In genomic region chr14:104695660-104696000, GRCh38 we compare ENCODE assay signal across 8 cellular contexts. TPM values are rescaled to one million over a fixed set of nuclear protein-coding genes. Genes with fewer than 3 reads are reported as not detected.
DNase-seq lines count a peak whose midpoint lies in the region; ATAC-seq, FAIRE-seq and TF ChIP-seq lines count a peak whose summit lies in the region.

No MANE protein-coding gene starts in this region.

- H3K27ac ChIP-seq in A549: peak overlapping the region; percentile 31 to 98; a peak in 3 of 6 replicates
- peak overlapping the region; percentile 55 to 60 for H3K27ac ChIP-seq in ascending aorta
- peak overlapping the region; percentile 70 for H3K27ac ChIP-seq in naive thymus-derived CD4-positive, alpha-beta T cell (ENCODE audit: low read depth, low read length)

- 77% methylated on average over 6 of the region's 6 CpGs for WGBS in A549 (ENCODE audit: missing lambda C conversion rate)

- no peak for TF ChIP-seq EP300 in A549 (IDR thresholded peaks at IDR 0.05)

- peaks cover 0 to 10% of the 10 kb centered on the region in 2 donors for H3K36me3 ChIP-seq in ascending aorta
- no peaks in the 10 kb centered on the region for H3K36me3 ChIP-seq in naive thymus-derived CD4-positive, alpha-beta T cell (ENCODE audit: control insufficient read depth in 2 of 3, insufficient read depth in 3 of 3, low read length in 3 of 3)

- no peak for DNase-seq in A549 (ENCODE audit: low read depth in 1 of 2, low spot score in 1 of 2)
- DNase-seq in Calu3: no peak
- DNase-seq in ascending aorta (ENCODE audit: low spot score in 2 of 2): no peak
- DNase-seq in naive thymus-derived CD4-positive, alpha-beta T cell: no peak
- DNase-seq in cortex of kidney (lab: John Stamatoyannopoulos, UW): no peak
- DNase-seq in inferior parietal cortex (ENCODE audit: extremely low spot score): no peak
- no peak for DNase-seq in MV-4-11 (lab: John Stamatoyannopoulos, UW)
- DNase-seq in NCI-H526 treated with DMSO at 0.1 percent for 48 hours (lab: John Stamatoyannopoulos, UW): no peak

- TF ChIP-seq RAD21 in A549 (conservative IDR thresholded peaks at IDR 0.05 in 1 of 2, IDR thresholded peaks at IDR 0.05 in 1 of 2): no peak

- CTCF ChIA-PET in A549 (lab: Yijun Ruan, JAX): interaction anchor here (3.5 to 13.1 kb wide), 3 partner anchors 10 to 30 kb away, joined by 15 to 143 read pairs (median 18); no protein-coding TSS in a partner anchor
- CTCF ChIA-PET in Calu3 (lab: Charles Lee): no interaction called here
- CTCF ChIA-PET in naive thymus-derived CD4-positive, alpha-beta T cell (lab: Charles Lee): interaction anchor here (0.6 to 2.3 kb wide), 3 partner anchors 14 to 55 kb away, joined by 3 to 8 read pairs (median 3); no protein-coding TSS in a partner anchor

- no peak for TF ChIP-seq POLR2A in A549 (IDR thresholded peaks at IDR 0.05; ENCODE audit: low read length)

- no peaks in the 10 kb centered on the region for H3K9me3 ChIP-seq in A549
- H3K9me3 ChIP-seq in ascending aorta: no peaks in the 10 kb centered on the region
- no peaks in the 10 kb centered on the region for H3K9me3 ChIP-seq in naive thymus-derived CD4-positive, alpha-beta T cell (ENCODE audit: control insufficient read depth in 2 of 3, low read length in 3 of 3)

- POLR2A ChIA-PET in A549 (lab: Yijun Ruan, JAX): no interaction called here
- POLR2A ChIA-PET in naive thymus-derived CD4-positive, alpha-beta T cell (lab: Charles Lee): interaction anchor here (0.9 to 2.6 kb wide), 6 partner anchors 11 to 92 kb away, joined by 3 to 15 read pairs (median 4); partner anchors contain the start of gene SIVA1

- TF ChIP-seq CTCF in A549 (IDR thresholded peaks at IDR 0.05) (no peak), Calu3 (IDR thresholded peaks at IDR 0.05; ENCODE audit: unreplicated experiment) (no peak), ascending aorta (IDR thresholded peaks at IDR 0.05) (no peak)

- no peaks in the 10 kb centered on the region for H3K27me3 Mint-ChIP-seq in Calu3 (ENCODE audit: unreplicated experiment)
- H3K27me3 Mint-ChIP-seq in naive thymus-derived CD4-positive, alpha-beta T cell: no peaks in the 10 kb centered on the region

- no peak for FAIRE-seq in A549 (lab: Jason Lieb, UNC)

- no peak overlapping the region for H3K4me3 ChIP-seq in A549
- no peak overlapping the region for H3K4me3 ChIP-seq in ascending aorta
- no peak overlapping the region for H3K4me3 ChIP-seq in naive thymus-derived CD4-positive, alpha-beta T cell (ENCODE audit: low read length)

- no TSS peak for BruUV-seq in Calu3 (replicated peaks; lab: Mats Ljungman, UMichigan)

- peak overlapping the region; percentile 5 for H3K27ac Mint-ChIP-seq in Calu3 (ENCODE audit: unreplicated experiment)
- H3K27ac Mint-ChIP-seq in naive thymus-derived CD4-positive, alpha-beta T cell: peak overlapping the region; percentile 89 to 97 (median 93)

- H3K36me3 Mint-ChIP-seq in Calu3 (ENCODE audit: insufficient read depth, unreplicated experiment): peaks cover 70% of the 10 kb centered on the region
- peaks cover 0 to 7% (median 0%) of the 10 kb centered on the region in 5 donors for H3K36me3 Mint-ChIP-seq in naive thymus-derived CD4-positive, alpha-beta T cell

- no peak overlapping the region for H3K4me3 Mint-ChIP-seq in Calu3 (ENCODE audit: low read depth, unreplicated experiment)
- peak overlapping the region; percentile 61 to 80 (median 76) for H3K4me3 Mint-ChIP-seq in naive thymus-derived CD4-positive, alpha-beta T cell

- H3K4me2 ChIP-seq in A549: peak overlapping the region; percentile 76; the same call in 2 of the 3 replicates

- H3K27me3 ChIP-seq in ascending aorta: no peaks in the 10 kb centered on the region
- H3K27me3 ChIP-seq in naive thymus-derived CD4-positive, alpha-beta T cell (ENCODE audit: control insufficient read depth in 2 of 2, insufficient read depth in 2 of 2, low read length in 2 of 2): no peaks in the 10 kb centered on the region

- no peak for ATAC-seq in A549
- no peak for ATAC-seq in naive thymus-derived CD4-positive, alpha-beta T cell

- intact Hi-C loops in Calu3 (cut with micrococcal nuclease; ENCODE audit: unreplicated experiment) (no loop called here), ascending aorta (cut with DNase I) (no loop called here)
- intact Hi-C loops in naive thymus-derived CD4-positive, alpha-beta T cell (cut with micrococcal nuclease): loop anchor here (1.0 to 2.0 kb wide), 3 partner anchors 13 to 57 kb away; no protein-coding TSS in a partner anchor

- peaks cover 16% of the 10 kb centered on the region for H3K4me1 Mint-ChIP-seq in Calu3 (ENCODE audit: low read depth, unreplicated experiment)
- peaks cover 8 to 48% (median 32%) of the 10 kb centered on the region in 7 donors for H3K4me1 Mint-ChIP-seq in naive thymus-derived CD4-positive, alpha-beta T cell

- H3K9me3 Mint-ChIP-seq in Calu3 (ENCODE audit: low read depth, unreplicated experiment): no peaks in the 10 kb centered on the region
- H3K9me3 Mint-ChIP-seq in naive thymus-derived CD4-positive, alpha-beta T cell: no peaks in the 10 kb centered on the region

- H3K4me1 ChIP-seq in A549 (peaks cover 94% of the 10 kb centered on the region), ascending aorta (peaks cover 28 to 74% of the 10 kb centered on the region in 2 donors)
- peaks cover 17 to 45% of the 10 kb centered on the region in 2 donors for H3K4me1 ChIP-seq in naive thymus-derived CD4-positive, alpha-beta T cell (ENCODE audit: control insufficient read depth in 2 of 2, insufficient read depth in 2 of 2, low read length in 2 of 2)

TF ChIP-seq in A549, 52 proteins besides CTCF, POLR2A, EP300 and RAD21:
- TF ChIP-seq FOSL2 (IDR thresholded peaks at IDR 0.05) (no peak), FOSL2 (CRISPR knock-in tag; IDR thresholded peaks at IDR 0.05) (no peak), SMC3 (IDR thresholded peaks at IDR 0.05) (no peak), EHF (CRISPR knock-in tag; IDR thresholded peaks at IDR 0.05) (no peak), PHF8 (IDR thresholded peaks at IDR 0.05; ENCODE audit: borderline replicate concordance, low read depth) (no peak), ZC3H11A (IDR thresholded peaks at IDR 0.05) (no peak), CHD4 (IDR thresholded peaks at IDR 0.05; ENCODE audit: borderline replicate concordance) (no peak)

RNA-seq across cellular contexts. Expression of gene INF2, which starts 6.2 kb away (rescaled TPM):
- polyA plus RNA-seq in A549 (2011; rRNA removed) (23.6 and 24.7 TPM in 2 replicates), A549 (2017; fragmentation: RNase III; extraction: RNeasy Plus Mini Kit Qiagen cat#74134 plus additional on column Dnase treatment) (71.2 to 76.6 TPM (median 72.0 TPM) in 3 replicates)
- polyA plus RNA-seq in A549 (2012; cell fraction: cytosol; rRNA removed): 68.4 and 94.0 TPM in 2 replicates
- polyA plus RNA-seq in A549 (2012; cell fraction: nucleus; rRNA removed): 224 and 375 TPM in 2 replicates
- polyA minus RNA-seq in A549 (2011; rRNA and poly(A)+ RNA removed): 19.6 and 27.7 TPM in 2 replicates
- total RNA-seq in Calu3 (2022) (208 and 220 TPM in 2 replicates), ascending aorta (249 TPM)
- total RNA-seq in naive thymus-derived CD4-positive, alpha-beta T cell: 100 to 1,000 TPM in 2 of 5 experiments, 10 to 100 TPM in 3; 65.0 to 140 (median 95.5) TPM
- 10 to 100 TPM in 1 of 2 donors, 1 to 10 TPM in 1; 5.8 to 12.4 TPM for polyA plus RNA-seq in naive thymus-derived CD4-positive, alpha-beta T cell

RNA-seq across cellular contexts. Expression of gene ADSS1, which starts 28.4 kb away (rescaled TPM):
- polyA plus RNA-seq in A549 (2011; rRNA removed) (8.8 and 10.1 TPM in 2 replicates), A549 (2017; fragmentation: RNase III; extraction: RNeasy Plus Mini Kit Qiagen cat#74134 plus additional on column Dnase treatment) (6.2 to 8.3 TPM (median 7.4 TPM) in 3 replicates)
- polyA plus RNA-seq in A549 (2012; cell fraction: cytosol; rRNA removed): 6.0 and 6.2 TPM in 2 replicates
- polyA plus RNA-seq in A549 (2012; cell fraction: nucleus; rRNA removed): 17.9 and 19.6 TPM in 2 replicates
- polyA minus RNA-seq in A549 (2011; rRNA and poly(A)+ RNA removed): 6.5 and 9.5 TPM in 2 replicates
- total RNA-seq in Calu3 (2022) (8.6 and 10.0 TPM in 2 replicates), ascending aorta (30.2 TPM)
- total RNA-seq in naive thymus-derived CD4-positive, alpha-beta T cell: 1 to 10 TPM in 4 of 5 experiments, under 1 TPM in 1; 0.73 to 4.8 (median 4.2) TPM
- polyA plus RNA-seq in naive thymus-derived CD4-positive, alpha-beta T cell: 1 to 10 TPM; 1.1 to 1.8 TPM

RNA-seq across cellular contexts. Expression of gene SIVA1, which starts 57.3 kb away (rescaled TPM):
- 90.0 and 94.2 TPM in 2 replicates for polyA plus RNA-seq in A549 (2011; rRNA removed)
- polyA plus RNA-seq in A549 (2012; cell fraction: cytosol; rRNA removed): 477 and 601 TPM in 2 replicates
- 376 and 581 TPM in 2 replicates for polyA plus RNA-seq in A549 (2012; cell fraction: nucleus; rRNA removed)
- 157 to 169 TPM (median 163 TPM) in 3 replicates for polyA plus RNA-seq in A549 (2017; fragmentation: RNase III; extraction: RNeasy Plus Mini Kit Qiagen cat#74134 plus additional on column Dnase treatment)
- polyA minus RNA-seq in A549 (2011; rRNA and poly(A)+ RNA removed): 12.3 and 14.4 TPM in 2 replicates
- total RNA-seq in Calu3 (2022): 72.3 and 73.3 TPM in 2 replicates
- 410 TPM for total RNA-seq in ascending aorta
- total RNA-seq in naive thymus-derived CD4-positive, alpha-beta T cell: 10 to 100 TPM; 61.4 to 97.7 (median 77.4) TPM
- polyA plus RNA-seq in naive thymus-derived CD4-positive, alpha-beta T cell: 100 to 1,000 TPM; 269 to 276 TPM

Comparison
In these comparisons a context has a peak if more than half of its experiments do, and no peak if none do; other contexts are left out.
1. intact Hi-C loops: an anchor here in naive thymus-derived CD4-positive, alpha-beta T cell (1.0 to 2.0 kb wide); none called in Calu3 and ascending aorta.